In the genomic region with DNA sequence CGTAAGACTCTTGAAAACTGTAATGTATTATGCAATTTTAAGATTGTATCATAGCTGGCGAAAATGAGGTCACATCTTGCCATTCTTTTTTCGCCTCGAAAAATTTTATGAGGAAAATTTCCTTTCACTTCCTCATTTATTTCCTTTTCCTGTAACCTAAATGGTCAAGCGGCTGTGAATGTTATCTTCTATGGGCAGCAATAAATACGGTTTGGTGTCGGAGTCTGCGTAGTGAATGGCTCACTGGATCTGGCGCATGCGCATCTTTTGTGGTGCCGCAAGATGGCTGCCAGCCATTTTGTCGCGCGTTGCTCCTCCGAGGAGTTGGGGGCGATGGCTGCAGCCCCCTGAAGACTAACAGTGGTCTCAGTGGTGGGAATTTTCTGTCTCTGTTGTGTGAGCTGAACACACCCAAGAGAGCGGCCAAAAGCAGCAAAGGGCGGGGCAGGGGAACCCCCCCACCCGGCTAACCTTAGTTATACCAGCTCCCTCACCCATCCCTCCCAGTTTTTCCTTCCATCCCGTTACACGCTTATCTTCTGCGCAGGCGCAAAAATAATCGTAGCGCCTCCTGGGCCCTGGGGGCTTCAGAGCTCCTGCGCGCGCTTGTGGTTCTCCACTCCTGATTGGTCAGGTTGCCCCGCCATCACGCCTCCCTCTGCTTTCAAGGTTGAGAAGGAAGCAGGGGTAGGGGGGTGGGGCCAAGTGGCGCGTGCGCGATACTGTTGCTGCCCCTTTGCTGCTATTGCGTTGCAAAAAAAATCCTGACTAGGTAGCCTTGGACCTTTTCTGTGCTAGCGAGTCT, we compare ENCODE assay signal across 8 cellular contexts. TPM values are rescaled to one million over a fixed set of nuclear protein-coding genes. Genes with fewer than 3 reads are reported as not detected.
A peak's percentile ranks its signal among the peaks of the same experiment; 100 is the strongest.
DNase-seq lines count a peak whose midpoint lies in the region; ATAC-seq and TF ChIP-seq lines count a peak whose summit lies in the region.

A gene (plus strand): TSS at position 722 of the 805 bp plus-strand sequence. CDS start 568 bp downstream, outside the sequence.

- peaks cover 28% of the 10 kb centered on the region for H3F3A ChIP-seq in MM.1S (ENCODE audit: insufficient read depth, low read length)

- peak within 1 kb of the TSS; percentile 90 for H3K4me2 ChIP-seq in MM.1S (ENCODE audit: low read depth, low read length)

- 0 out of 2 replicates have a peak, but pooled peaks cover 6% of the 10 kb centered on the region for H4K20me1 ChIP-seq in MM.1S (ENCODE audit: insufficient read depth, low read length)

- in situ Hi-C loops in G401 (cut with HindIII; ENCODE audit: low sequenced_read_pairs) = no loop called here
- in situ Hi-C loops in HAP-1 (cut with MboI; ENCODE audit: low sequenced_read_pairs) = no loop called here

- H3K27ac Mint-ChIP-seq in nephron progenitor cell = peak within 1 kb of the TSS; percentile 100
- peak within 1 kb of the TSS; percentile 99 for H3K27ac Mint-ChIP-seq in stimulated activated naive CD8-positive, alpha-beta T cell treated with anti-CD3 and anti-CD28 coated beads, Interleukin-15, amount 100 ng/mL, for 72 hours

- H3K36me3 Mint-ChIP-seq in nephron progenitor cell (ENCODE audit: low read depth) = peaks cover 15% of the 10 kb centered on the region

- H2AFZ ChIP-seq in MM.1S (ENCODE audit: low read length) = peak within 1 kb of the TSS; percentile 76

- no peaks in the 10 kb centered on the region for H3K9me3 Mint-ChIP-seq in nephron progenitor cell
- H3K9me3 Mint-ChIP-seq in stimulated activated naive CD8-positive, alpha-beta T cell treated with anti-CD3 and anti-CD28 coated beads, Interleukin-15, amount 100 ng/mL, for 72 hours = no peaks in the 10 kb centered on the region

- TF ChIP-seq CTCF in MM.1S (IDR thresholded peaks at IDR 0.05; ENCODE audit: low read length) (no peak), nephron progenitor cell (IDR thresholded peaks at IDR 0.05) (no peak)

- DNase-seq in G401 (ENCODE audit: low spot score) = peak; percentile 100
- peak; percentile 98 to 100 for DNase-seq in HAP-1 (ENCODE audit: low spot score in 2 of 2)
- DNase-seq in MM.1S = peak; percentile 100
- peak; percentile 98 for DNase-seq in SIG-M5 (lab: John Stamatoyannopoulos, UW)
- DNase-seq in activated gamma-delta T cell (lab: John Stamatoyannopoulos, UW) = peak; percentile 91
- DNase-seq in fibroblast of the conjunctiva (ENCODE audit: low read depth) = peak; percentile 99
- DNase-seq in nephron progenitor cell = peak; percentile 97
- peak; percentile 98 to 100 for DNase-seq in stimulated activated naive CD8-positive, alpha-beta T cell treated with anti-CD3 and anti-CD28 coated beads, Interleukin-15, amount 100 ng/mL, for 72 hours

- H3K4me1 ChIP-seq in HAP-1 (peaks cover 11% of the 10 kb centered on the region), MM.1S (ENCODE audit: low read length) (peaks cover 14% of the 10 kb centered on the region)

- H3K9ac ChIP-seq in MM.1S (ENCODE audit: low read length) = peak within 1 kb of the TSS; percentile 85

- ATAC-seq in stimulated activated naive CD8-positive, alpha-beta T cell treated with anti-CD3 and anti-CD28 coated beads, Interleukin-15, amount 100 ng/mL, for 72 hours = peak; percentile 95

- H3K27me3 Mint-ChIP-seq in nephron progenitor cell (ENCODE audit: low read depth, poor library complexity) = no peaks in the 10 kb centered on the region
- H3K27me3 Mint-ChIP-seq in stimulated activated naive CD8-positive, alpha-beta T cell treated with anti-CD3 and anti-CD28 coated beads, Interleukin-15, amount 100 ng/mL, for 72 hours = no peaks in the 10 kb centered on the region

- no peaks in the 10 kb centered on the region for H3K9me2 ChIP-seq in MM.1S (replicated peaks; ENCODE audit: insufficient read depth, low read length)

- H3K27me3 ChIP-seq in HAP-1 (ENCODE audit: low read depth) (no peaks in the 10 kb centered on the region), MM.1S (replicated peaks; ENCODE audit: insufficient read depth, low read length) (no peaks in the 10 kb centered on the region)

- H3K4me3 ChIP-seq in HAP-1 (peak within 1 kb of the TSS; percentile 74), MM.1S (ENCODE audit: low read length) (peak within 1 kb of the TSS; percentile 75)

- no peaks in the 10 kb centered on the region for H3K9me3 ChIP-seq in HAP-1
- no peaks in the 10 kb centered on the region for H3K9me3 ChIP-seq in MM.1S (replicated peaks; ENCODE audit: insufficient read depth, low read length)

- peak within 1 kb of the TSS; percentile 96 for H3K4me3 Mint-ChIP-seq in nephron progenitor cell
- peak within 1 kb of the TSS; percentile 94 to 98 for H3K4me3 Mint-ChIP-seq in stimulated activated naive CD8-positive, alpha-beta T cell treated with anti-CD3 and anti-CD28 coated beads, Interleukin-15, amount 100 ng/mL, for 72 hours

- H3K36me3 ChIP-seq in HAP-1 (replicated peaks) = no peaks in the 10 kb centered on the region; the same call in 1 of the 2 replicates
- no peaks in the 10 kb centered on the region for H3K36me3 ChIP-seq in MM.1S (replicated peaks; ENCODE audit: insufficient read depth, low read length)

- peak within 1 kb of the TSS; percentile 90 for H3K27ac ChIP-seq in MM.1S (ENCODE audit: low read length)

- peaks cover 34% of the 10 kb centered on the region for H3K4me1 Mint-ChIP-seq in nephron progenitor cell
- H3K4me1 Mint-ChIP-seq in stimulated activated naive CD8-positive, alpha-beta T cell treated with anti-CD3 and anti-CD28 coated beads, Interleukin-15, amount 100 ng/mL, for 72 hours = peaks cover 30% of the 10 kb centered on the region

- peaks cover 44% of the 10 kb centered on the region for H3K79me2 ChIP-seq in MM.1S (ENCODE audit: low read length)

RNA-seq across cellular contexts. Expression of the gene that starts here (rescaled TPM):
- 5.4 and 5.6 TPM in 2 replicates for total RNA-seq in G401 (2014; rRNA removed; shearing (Covaris generic))

Comparison
In these comparisons a context has a peak if more than half of its experiments do, and no peak if none do; other contexts are left out.
1. Peak in every context shown above with its lines: DNase-seq, ATAC-seq, H3K4me3 ChIP-seq and H3K27ac ChIP-seq.